26 cellular contexts compared by ENCODE assay signal in the genomic region with DNA sequence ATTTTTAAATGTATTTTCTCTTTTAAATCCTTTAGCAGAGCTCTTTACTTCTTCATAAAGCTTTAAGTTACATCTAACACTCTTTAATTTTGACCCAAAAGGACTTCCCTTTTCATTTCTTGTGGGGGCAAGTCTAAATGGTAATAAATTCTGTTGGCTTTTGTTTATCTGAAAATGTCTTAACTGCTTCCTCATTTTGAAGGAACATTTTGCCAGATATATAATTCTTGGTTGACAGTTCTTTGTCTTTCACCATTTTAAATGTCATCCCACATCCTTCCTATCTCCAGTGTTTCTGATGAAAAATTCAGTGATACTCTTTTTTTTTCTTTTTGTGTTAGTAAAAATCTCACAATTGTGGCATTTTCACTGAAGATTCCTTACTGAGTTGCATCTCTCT.
"Had no signal": no experiment of that assay in that cellular context is flagged by ENCODE, and none has a peak within 500 bp of the region (broad histone marks: within the 10 kb centered on the region; RNA-seq: fewer than 3 reads in every experiment).

No MANE protein-coding gene starts in this region.

- H3K27ac ChIP-seq: foreskin keratinocyte, heart left ventricle, neutrophil, ovary, right lobe of liver, stomach, thyroid gland, upper lobe of left lung had no signal

- H3K27me3 ChIP-seq: heart left ventricle, neutrophil, ovary, right lobe of liver, stomach, thyroid gland, upper lobe of left lung had no signal

- H3K36me3 ChIP-seq: heart left ventricle, neutrophil, ovary, right lobe of liver, stomach, thyroid gland, upper lobe of left lung had no signal

- DNase-seq: activated B cell treated with CpG ODN at 0.5 μM for 24 hours; activated CD8-positive, alpha-beta memory T cell treated with anti-CD3 and anti-CD28 coated beads, Interleukin-2, amount 10 ng/mL, durations not matched to agents 7 days and 5 days; activated CD8-positive, alpha-beta T cell treated with anti-CD3 and anti-CD28 coated beads, Interleukin-2, amount 10 ng/mL, durations not matched to agents 7 days and 5 days; activated naive CD8-positive, alpha-beta T cell treated with anti-CD3 and anti-CD28 coated beads, Interleukin-2, amount 50 U/mL, for 24 hours; activated T-cell treated with anti-CD3 and anti-CD28 coated beads, Interleukin-2, amount 50 U/mL, for 48 hours; amygdala; caudate nucleus; endodermal cell; foreskin keratinocyte; heart left ventricle; hypothalamus; immature natural killer cell; kidney; left colon; mammary epithelial cell; naive B cell; nephron progenitor cell; ovary; right lobe of liver; stimulated activated CD4-positive, alpha-beta T cell treated with anti-CD3 and anti-CD28 coated beads, Interleukin-2, amount 100 ng/mL, for 48 hours; stomach; T-helper 9 cell; thyroid gland; upper lobe of left lung had no signal

- H3K4me3 ChIP-seq: heart left ventricle, ovary, right lobe of liver, stomach, thyroid gland, upper lobe of left lung had no signal

- H3K4me1 ChIP-seq: foreskin keratinocyte, heart left ventricle, right lobe of liver, stomach, thyroid gland, upper lobe of left lung had no signal

- H3K9me3 ChIP-seq: neutrophil, ovary, right lobe of liver, thyroid gland had no signal

- FAIRE-seq: kidney had no signal

- ATAC-seq: activated CD8-positive, alpha-beta memory T cell treated with anti-CD3 and anti-CD28 coated beads, Interleukin-2, amount 10 ng/mL, durations not matched to agents 7 days and 5 days; activated CD8-positive, alpha-beta T cell treated with anti-CD3 and anti-CD28 coated beads, Interleukin-2, amount 10 ng/mL, durations not matched to agents 7 days and 5 days; activated naive CD8-positive, alpha-beta T cell treated with anti-CD3 and anti-CD28 coated beads, Interleukin-2, amount 50 U/mL, for 24 hours; esophagus mucosa; foreskin keratinocyte; heart left ventricle; left colon; right lobe of liver had no signal
